27 cellular contexts compared by ENCODE assay signal in the genomic region with DNA sequence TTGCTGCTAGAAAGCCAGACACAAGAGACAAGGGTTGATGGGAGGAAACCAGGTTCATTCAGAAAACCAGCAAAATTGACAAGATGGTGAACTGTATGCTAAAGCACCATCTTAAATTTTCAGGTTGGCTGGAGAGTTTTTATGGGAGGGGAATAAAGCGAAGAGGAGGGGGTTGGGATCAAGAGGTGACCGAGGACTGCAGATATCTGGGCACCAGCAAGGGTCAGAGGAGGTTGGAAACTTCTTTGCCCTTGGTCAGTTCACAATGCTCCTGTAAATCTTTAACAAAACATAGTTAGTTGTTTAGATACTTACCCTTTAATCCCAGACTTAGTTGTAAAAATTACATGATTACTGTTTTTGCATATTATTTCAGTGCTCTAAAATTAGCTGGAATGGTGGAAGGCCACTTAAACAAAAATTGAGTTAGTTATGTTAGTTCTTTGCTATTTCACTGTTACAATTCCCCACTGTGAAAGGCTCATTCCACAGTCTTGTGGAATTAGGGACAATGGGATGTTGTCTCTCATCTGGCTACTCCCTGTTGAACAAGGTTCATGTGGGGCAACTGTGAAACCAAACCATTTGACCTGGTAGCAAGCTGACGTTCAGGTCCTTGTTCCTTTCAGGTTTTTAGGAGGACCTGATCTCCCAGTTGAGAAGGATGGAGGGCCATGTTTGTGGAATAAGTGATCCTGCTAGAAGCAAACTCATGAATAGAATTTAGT. TPM values are rescaled to one million over a fixed set of nuclear protein-coding genes. Genes with fewer than 3 reads are reported as not detected.
A peak's percentile ranks its signal among the peaks of the same experiment; 100 is the strongest.
DNase-seq lines count a peak whose midpoint lies in the region; ATAC-seq, FAIRE-seq and TF ChIP-seq lines count a peak whose summit lies in the region.
"Had no signal": no experiment of that assay in that cellular context is flagged by ENCODE, and none has a peak within 500 bp of the region (broad histone marks: within the 10 kb centered on the region; RNA-seq: fewer than 3 reads in every experiment).

No MANE protein-coding gene starts in this region.

- no peak overlapping the region for H3K4me2 ChIP-seq in H1 (ENCODE audit: insufficient read depth in 1 of 2, low read depth in 2 of 2, low read length in 2 of 2)
- H3K4me2 ChIP-seq in HepG2 (ENCODE audit: low read depth, low read length): peak overlapping the region; percentile 46
- H3K4me2 ChIP-seq: A549; BLaER1 treated with 17β-estradiol and CSF1 and Interleukin-3, amounts not matched to agents 10 nM and 100 nM had no signal

- 83% methylated on average over 3 of the region's 3 CpGs; no CpG with 5 or more reads in 1 of the 2 experiments for WGBS in H1 (ENCODE audit: extremely low coverage in 1 of 2, insufficient coverage in 1 of 2, insufficient read length in 1 of 2, insufficient replicate concordance in 2 of 2, low coverage in 1 of 2, low lambda C conversion rate in 2 of 2, missing lambda C conversion rate in 1 of 2), 2 experiments
- WGBS in HepG2 (ENCODE audit: low lambda C conversion rate): 0% methylated on average over 3 of the region's 3 CpGs

- TF ChIP-seq RAD21 in H1 (IDR thresholded peaks at IDR 0.05 in 1 of 2, conservative IDR thresholded peaks at IDR 0.05 in 1 of 2; ENCODE audit: low read depth in 2 of 2, low read length in 2 of 2) (no peak), HepG2 (CRISPR knock-in tag; IDR thresholded peaks at IDR 0.05) (no peak)

- H3K27ac Mint-ChIP-seq in naive thymus-derived CD8-positive, alpha-beta T cell: no peak overlapping the region
- H3K27ac Mint-ChIP-seq: CD14-positive monocyte; CD4-positive, alpha-beta T cell; CD8-positive, alpha-beta memory T cell; HFFc6 had no signal

- H3K23ac ChIP-seq in H1 (ENCODE audit: insufficient read length): no peak overlapping the region

- no peaks in the 10 kb centered on the region for H3K36me3 Mint-ChIP-seq in naive thymus-derived CD8-positive, alpha-beta T cell

- no peaks in the 10 kb centered on the region for H3K79me1 ChIP-seq in H1 (ENCODE audit: low read depth, low read length)

- no peak overlapping the region for H2BK20ac ChIP-seq in H1 (ENCODE audit: low read length)

- H3K14ac ChIP-seq in H1 (ENCODE audit: insufficient read length): no peak overlapping the region

- CTCF ChIA-PET in H1 (lab: Charles Lee; ENCODE audit: partially characterized antibody): interaction anchor here (0.6 to 1.3 kb wide), 3 partner anchors 9 to 24 kb away, joined by 3 read pairs; no protein-coding TSS in a partner anchor
- CTCF ChIA-PET in HepG2 (lab: Yijun Ruan, JAX; ENCODE audit: low intra/inter-chr PET ratio, low total read pairs): no interaction called here

- H3K4ac ChIP-seq in H1 (replicated peaks; ENCODE audit: insufficient read length, low read depth, low read length): no peak overlapping the region

- H3K23me2 ChIP-seq in H1 (ENCODE audit: low read depth, low read length): no peaks in the 10 kb centered on the region

- no TSS peak for BruUV-seq in HepG2 (replicated peaks; lab: Mats Ljungman, UMichigan)

- in situ Hi-C loops in HepG2 (cut with HindIII; ENCODE audit: extremely low pct_ligation_motif_present, low pct_unique_long_range_greater_than_20kb): no loop called here

- H3K56ac ChIP-seq in H1 (replicated peaks; ENCODE audit: insufficient read length, low read depth, low read length): no peak overlapping the region

- H3K4me3 ChIP-seq in H1 (ENCODE audit: extremely low read depth in 1 of 4, insufficient read depth in 2 of 4, low read depth in 3 of 4, low read length in 4 of 4) (no peak overlapping the region), HepG2 (replicated peaks in 1 of 3; ENCODE audit: insufficient read depth in 1 of 3, low read depth in 2 of 3, low read length in 3 of 3) (no peak overlapping the region)
- H3K4me3 ChIP-seq: A549; BLaER1 treated with 17β-estradiol and CSF1 and Interleukin-3, amounts not matched to agents 10 nM and 100 nM; GM12878; GM23248; HAP-1 had no signal

- no peaks in the 10 kb centered on the region for H3K4me1 Mint-ChIP-seq in naive thymus-derived CD8-positive, alpha-beta T cell
- H3K4me1 Mint-ChIP-seq: CD14-positive monocyte; CD8-positive, alpha-beta memory T cell had no signal

- no peak overlapping the region for H2BK120ac ChIP-seq in H1 (replicated peaks; ENCODE audit: low read depth, low read length)

- FAIRE-seq in H1 (lab: Jason Lieb, UNC): no peak
- peak; percentile 34 for FAIRE-seq in HepG2 (lab: Jason Lieb, UNC)
- FAIRE-seq: A549, D721Med, GM12878, GM19239, H54 had no signal

- H3K27me3 Mint-ChIP-seq in naive thymus-derived CD8-positive, alpha-beta T cell: peaks cover 8 to 15% (median 9%) of the 10 kb centered on the region in 5 donors

- H4K8ac ChIP-seq in H1 (ENCODE audit: extremely low read depth, insufficient read depth, low read length): no peak overlapping the region

- no peak overlapping the region for H4K91ac ChIP-seq in H1 (replicated peaks; ENCODE audit: insufficient read length, low read length)

- TF ChIP-seq EP300 in H1 (IDR thresholded peaks at IDR 0.05; ENCODE audit: borderline replicate concordance in 1 of 2, low read depth in 2 of 2, low read length in 2 of 2) (no peak), HepG2 (IDR thresholded peaks at IDR 0.05; ENCODE audit: low read depth in 2 of 2, low read length in 2 of 2) (no peak), HepG2 (CRISPR knock-in tag; IDR thresholded peaks at IDR 0.05; ENCODE audit: borderline replicate concordance) (no peak)

- peak overlapping the region; percentile 9; the same call in 1 of the 2 replicates for H2AFZ ChIP-seq in H1 (ENCODE audit: low read length)
- no peak overlapping the region for H2AFZ ChIP-seq in HepG2 (ENCODE audit: low read length)
- H2AFZ ChIP-seq: GM23248 had no signal

- no peak overlapping the region for H3K4me3 Mint-ChIP-seq in naive thymus-derived CD8-positive, alpha-beta T cell
- H3K4me3 Mint-ChIP-seq: CD14-positive monocyte; CD4-positive, alpha-beta T cell; CD8-positive, alpha-beta memory T cell; HFFc6 had no signal

- peaks cover 0 to 2% (median 0%) of the 10 kb centered on the region in 9 donors for H3K9me3 Mint-ChIP-seq in naive thymus-derived CD8-positive, alpha-beta T cell
- H3K9me3 Mint-ChIP-seq: CD14-positive monocyte; CD4-positive, alpha-beta T cell; CD8-positive, alpha-beta memory T cell; HFFc6 had no signal

- TF ChIP-seq POLR2A in H1 (IDR thresholded peaks at IDR 0.05; ENCODE audit: control extremely low read depth in 1 of 2, low read depth in 2 of 2, low read length in 2 of 2): no peak
- TF ChIP-seq POLR2A in HepG2 (IDR thresholded peaks at IDR 0.05; ENCODE audit: insufficient read depth in 1 of 2, low read depth in 2 of 2, low read length in 2 of 2): no peak

- H3K9me3 ChIP-seq in H1 (ENCODE audit: insufficient read depth in 2 of 2, low read depth in 1 of 2, low read length in 1 of 2): no peaks in the 10 kb centered on the region
- no peaks in the 10 kb centered on the region for H3K9me3 ChIP-seq in HepG2 (ENCODE audit: low read length)
- H3K9me3 ChIP-seq: A549, BE2C, HAP-1 had no signal

- no peaks in the 10 kb centered on the region for H4K20me1 ChIP-seq in H1 (replicated peaks in 1 of 2; ENCODE audit: control insufficient read depth in 1 of 2, insufficient read depth in 2 of 2, low read length in 2 of 2)
- no peaks in the 10 kb centered on the region for H4K20me1 ChIP-seq in HepG2 (ENCODE audit: insufficient read depth, low read length)
- H4K20me1 ChIP-seq: BLaER1 treated with 17β-estradiol and CSF1 and Interleukin-3, amounts not matched to agents 10 nM and 100 nM had no signal

- intact Hi-C loops in HepG2 (cut with micrococcal nuclease; ENCODE audit: unreplicated experiment): no loop called here

- no peak overlapping the region for H2AK5ac ChIP-seq in H1 (ENCODE audit: low read depth, low read length)

- no peak overlapping the region for H3K9ac ChIP-seq in H1 (replicated peaks in 1 of 4; ENCODE audit: extremely low read depth in 1 of 4, low read depth in 3 of 4, low read length in 3 of 4)
- no peak overlapping the region for H3K9ac ChIP-seq in HepG2 (ENCODE audit: insufficient read depth, low read depth, low read length)
- H3K9ac ChIP-seq: BLaER1 treated with 17β-estradiol and CSF1 and Interleukin-3, amounts not matched to agents 10 nM and 100 nM; GM23248 had no signal

- no peaks in the 10 kb centered on the region for H3K27me3 ChIP-seq in H1 (replicated peaks in 1 of 4; ENCODE audit: control insufficient read depth in 3 of 4, extremely low read depth in 1 of 4, insufficient read depth in 3 of 4, low read length in 3 of 4)
- H3K27me3 ChIP-seq in HepG2 (ENCODE audit: control insufficient read depth in 1 of 2, insufficient read depth in 2 of 2, low read length in 2 of 2): no peaks in the 10 kb centered on the region
- H3K27me3 ChIP-seq: BLaER1 treated with 17β-estradiol and CSF1 and Interleukin-3, amounts not matched to agents 10 nM and 100 nM had no signal

- no peak overlapping the region for H3K18ac ChIP-seq in H1 (ENCODE audit: extremely low read depth, low read length)

- TF ChIP-seq CTCF in H1 (IDR thresholded peaks at IDR 0.05; ENCODE audit: control extremely low read depth in 1 of 3, insufficient read depth in 1 of 3, low read depth in 1 of 3, low read length in 3 of 3) (no peak), HepG2 (CRISPR knock-in tag; IDR thresholded peaks at IDR 0.05) (no peak)

- no peak overlapping the region for H2BK15ac ChIP-seq in H1 (ENCODE audit: low read length)

- DNase-seq in HuH-7.5 (ENCODE audit: low spot score): peak; percentile 14
- no peak for DNase-seq in H1 (ENCODE audit: low read depth in 1 of 2, low spot score in 2 of 2)
- peak; percentile 32 for DNase-seq in HepG2 (ENCODE audit: low spot score)
- no peak for DNase-seq in naive thymus-derived CD8-positive, alpha-beta T cell
- DNase-seq in effector CD4-positive, alpha-beta T cell: no peak
- DNase-seq: 8988T; ACHN; AML-193; BE2C; CD4-positive, alpha-beta T cell; CD8-positive, alpha-beta memory T cell; DMS 273 treated with DMSO at 0.1 percent for 48 hours; DMS79; EL; GDM1; GM23248; HFFc6 had no signal

- no peak overlapping the region for H4K5ac ChIP-seq in H1 (ENCODE audit: insufficient read length, low read depth, low read length)

- H3K27ac ChIP-seq in H1 (ENCODE audit: low read depth, low read length) (no peak overlapping the region), HepG2 (ENCODE audit: extremely low read length, insufficient read depth, low read length) (peak overlapping the region; percentile 4)
- H3K27ac ChIP-seq: A549; BLaER1 treated with 17β-estradiol and CSF1 and Interleukin-3, amounts not matched to agents 10 nM and 100 nM; GM23248 had no signal

- H3K79me2 ChIP-seq in H1 (ENCODE audit: control insufficient read depth in 1 of 2, insufficient read depth in 2 of 2, low read length in 2 of 2): no peaks in the 10 kb centered on the region
- no peaks in the 10 kb centered on the region for H3K79me2 ChIP-seq in HepG2 (ENCODE audit: insufficient read depth, low read length)

- POLR2A ChIA-PET in H1 (lab: Charles Lee; ENCODE audit: partially characterized antibody) (no interaction called here), HepG2 (lab: Yijun Ruan, JAX) (no interaction called here)
- POLR2A ChIA-PET in naive thymus-derived CD8-positive, alpha-beta T cell (lab: Charles Lee): no interaction called here

- H3K36me3 ChIP-seq in H1 (ENCODE audit: control insufficient read depth in 2 of 4, insufficient read depth in 4 of 4, low read length in 3 of 4) (no peaks in the 10 kb centered on the region), HepG2 (replicated peaks in 1 of 2; ENCODE audit: control insufficient read depth in 1 of 2, insufficient read depth in 2 of 2, low read length in 2 of 2) (no peaks in the 10 kb centered on the region)
- H3K36me3 ChIP-seq: BE2C; BLaER1 treated with 17β-estradiol and CSF1 and Interleukin-3, amounts not matched to agents 10 nM and 100 nM; HAP-1 had no signal

- H3K4me1 ChIP-seq in H1 (replicated peaks in 1 of 4; ENCODE audit: control insufficient read depth in 3 of 4, insufficient read depth in 4 of 4, low read length in 3 of 4): no peaks in the 10 kb centered on the region
- H3K4me1 ChIP-seq in HepG2 (ENCODE audit: insufficient read depth, low read length): peaks cover 22% of the 10 kb centered on the region
- H3K4me1 ChIP-seq: A549; BE2C; BLaER1 treated with 17β-estradiol and CSF1 and Interleukin-3, amounts not matched to agents 10 nM and 100 nM; HAP-1 had no signal

- no peak overlapping the region for H2BK12ac ChIP-seq in H1 (ENCODE audit: low read depth, low read length)

- no peak overlapping the region for H2BK5ac ChIP-seq in H1 (ENCODE audit: low read depth, low read length)

- peak; percentile 94 for ATAC-seq in HepG2
- no peak for ATAC-seq in HG02798 (IDR thresholded peaks at IDR 0.05; ENCODE audit: poor library complexity, unreplicated experiment)
- no peak for ATAC-seq in naive thymus-derived CD8-positive, alpha-beta T cell
- ATAC-seq in HG03342 (IDR thresholded peaks at IDR 0.05; ENCODE audit: unreplicated experiment): no peak
- ATAC-seq: A549, GM12878 had no signal

RNA-seq across cellular contexts. Expression of a gene that starts 30.6 kb away (rescaled TPM):
- 114 and 117 TPM in 2 replicates for total RNA-seq in H1 (2021; fragmentation: NEBNext Ultra II Directional; extraction: Animal tissue kit (Norgen Biotek cat#: 25700))
- polyA plus RNA-seq in H1 (2011; rRNA removed) (16.6 and 29.3 TPM in 2 replicates), HepG2 (2011; rRNA removed) (7.2 and 8.9 TPM in 2 replicates)
- polyA plus RNA-seq in H1 (2011; cell fraction: cytosol; rRNA removed): 26.1 TPM
- polyA plus RNA-seq in H1 (2011; cell fraction: nucleus; rRNA removed): 38.3 TPM
- 19.9 to 42.3 TPM (median 30.4 TPM) in 4 replicates for polyA plus RNA-seq in H1 (2012, experiment 1 of 2)
- polyA plus RNA-seq in H1 (2012, experiment 2 of 2): 1.9 TPM
- 52.7 TPM for polyA plus RNA-seq in H1 (2013, experiment 1 of 2)
- 48.3 TPM for polyA plus RNA-seq in H1 (2013, experiment 2 of 2)
- 132 and 174 TPM in 2 replicates for polyA minus RNA-seq in H1 (2011; rRNA and poly(A)+ RNA removed)
- 81.9 TPM for polyA minus RNA-seq in H1 (2011; cell fraction: cytosol; rRNA and poly(A)+ RNA removed)
- 247 TPM for polyA minus RNA-seq in H1 (2011; cell fraction: nucleus; rRNA and poly(A)+ RNA removed)
- 17.3 and 46.6 TPM in 2 replicates for total RNA-seq in HepG2 (2016; rRNA removed; fragmentation: Illumina TruSeq; extraction: Trizol)
- 4.8 and 5.0 TPM in 2 replicates for total RNA-seq in HepG2 (2016; cell fraction: cytosol; rRNA removed; fragmentation: Illumina TruSeq; extraction: Trizol; ENCODE audit: low read depth)
- total RNA-seq in HepG2 (2016; cell fraction: insoluble cytoplasmic fraction; rRNA removed; fragmentation: Illumina TruSeq; extraction: Trizol): 15.6 and 43.0 TPM in 2 replicates
- 22.5 and 28.8 TPM in 2 replicates for total RNA-seq in HepG2 (2016; cell fraction: membrane; rRNA removed; fragmentation: Illumina TruSeq; extraction: Trizol)
- total RNA-seq in HepG2 (2016; cell fraction: nucleus; rRNA removed; fragmentation: Illumina TruSeq; extraction: Trizol): 34.3 and 37.9 TPM in 2 replicates
- 3.4 and 6.2 TPM in 2 replicates for polyA plus RNA-seq in HepG2 (2011; cell fraction: cytosol; rRNA removed)
- 9.4 and 9.5 TPM in 2 replicates for polyA plus RNA-seq in HepG2 (2011; cell fraction: nucleus; rRNA removed)
- 10.3 and 11.4 TPM in 2 replicates for polyA plus RNA-seq in HepG2 (2012)
- polyA plus RNA-seq in HepG2 (2016; cell fraction: cytosol; fragmentation: Illumina TruSeq; extraction: Trizol; ENCODE audit: low read depth): 0.72 and 0.80 TPM in 2 replicates
- 23.3 and 24.6 TPM in 2 replicates for polyA plus RNA-seq in HepG2 (2016; cell fraction: insoluble cytoplasmic fraction; fragmentation: Illumina TruSeq; extraction: Trizol; ENCODE audit: low read depth)
- polyA plus RNA-seq in HepG2 (2016; cell fraction: membrane; fragmentation: Illumina TruSeq; extraction: Trizol; ENCODE audit: low read depth): 3.3 and 4.0 TPM in 2 replicates
- 22.8 and 23.9 TPM in 2 replicates for polyA plus RNA-seq in HepG2 (2016; cell fraction: nucleus; fragmentation: Illumina TruSeq; extraction: Trizol; ENCODE audit: insufficient read depth, low read depth)
- polyA minus RNA-seq in HepG2 (2011; rRNA and poly(A)+ RNA removed; ENCODE audit: low replicate concordance): 33.0 and 71.4 TPM in 2 replicates
- polyA minus RNA-seq in HepG2 (2011; cell fraction: cytosol; rRNA and poly(A)+ RNA removed): 26.7 and 34.0 TPM in 2 replicates
- 50.7 and 52.3 TPM in 2 replicates for polyA minus RNA-seq in HepG2 (2011; cell fraction: nucleus; rRNA and poly(A)+ RNA removed)
- total RNA-seq in naive thymus-derived CD8-positive, alpha-beta T cell: 10 to 100 TPM; 10.9 to 11.4 TPM
- under 1 TPM; 0.55 to 0.93 (median 0.64) TPM for polyA plus RNA-seq in naive thymus-derived CD8-positive, alpha-beta T cell

RNA-seq across cellular contexts. Expression of a gene that starts 32.3 kb away (rescaled TPM):
- 1.3 and 1.7 TPM in 2 replicates for total RNA-seq in H1 (2021; fragmentation: NEBNext Ultra II Directional; extraction: Animal tissue kit (Norgen Biotek cat#: 25700))
- polyA plus RNA-seq in H1 (2011; rRNA removed) (0.50 and 0.65 TPM in 2 replicates), HepG2 (2011; rRNA removed) (0.24 and 0.25 TPM in 2 replicates)
- 0.54 TPM for polyA plus RNA-seq in H1 (2011; cell fraction: cytosol; rRNA removed)
- polyA plus RNA-seq in H1 (2011; cell fraction: nucleus; rRNA removed): 0.60 TPM
- polyA plus RNA-seq in H1 (2012, experiment 1 of 2): 0.55 to 0.99 TPM (median 0.66 TPM) in 4 replicates
- 0.34 TPM for polyA plus RNA-seq in H1 (2012, experiment 2 of 2)
- 1.0 TPM for polyA plus RNA-seq in H1 (2013, experiment 1 of 2)
- 1.2 TPM for polyA plus RNA-seq in H1 (2013, experiment 2 of 2)
- polyA minus RNA-seq in H1 (2011; rRNA and poly(A)+ RNA removed): 0.85 and 0.88 TPM in 2 replicates
- 0.95 TPM for polyA minus RNA-seq in H1 (2011; cell fraction: cytosol; rRNA and poly(A)+ RNA removed)
- 1.6 TPM for polyA minus RNA-seq in H1 (2011; cell fraction: nucleus; rRNA and poly(A)+ RNA removed)
- 0.86 and 0.95 TPM in 2 replicates for total RNA-seq in HepG2 (2016; rRNA removed; fragmentation: Illumina TruSeq; extraction: Trizol)
- total RNA-seq in HepG2 (2016; cell fraction: cytosol; rRNA removed; fragmentation: Illumina TruSeq; extraction: Trizol; ENCODE audit: low read depth): 0.10 and 0.18 TPM in 2 replicates
- total RNA-seq in HepG2 (2016; cell fraction: insoluble cytoplasmic fraction; rRNA removed; fragmentation: Illumina TruSeq; extraction: Trizol): 0.84 and 0.86 TPM in 2 replicates
- total RNA-seq in HepG2 (2016; cell fraction: membrane; rRNA removed; fragmentation: Illumina TruSeq; extraction: Trizol): 0.76 and 0.87 TPM in 2 replicates
- 0.69 and 0.75 TPM in 2 replicates for total RNA-seq in HepG2 (2016; cell fraction: nucleus; rRNA removed; fragmentation: Illumina TruSeq; extraction: Trizol)
- 0.08 and 0.27 TPM in 2 replicates for polyA plus RNA-seq in HepG2 (2011; cell fraction: cytosol; rRNA removed)
- polyA plus RNA-seq in HepG2 (2011; cell fraction: nucleus; rRNA removed): 0.09 TPM in 1 of 2 replicates, not detected in the other
- 0.13 and 0.53 TPM in 2 replicates for polyA plus RNA-seq in HepG2 (2012)
- 0.10 and 0.15 TPM in 2 replicates for polyA plus RNA-seq in HepG2 (2016; cell fraction: cytosol; fragmentation: Illumina TruSeq; extraction: Trizol; ENCODE audit: low read depth)
- 1.2 TPM in 2 replicates for polyA plus RNA-seq in HepG2 (2016; cell fraction: insoluble cytoplasmic fraction; fragmentation: Illumina TruSeq; extraction: Trizol; ENCODE audit: low read depth)
- 0.58 and 0.64 TPM in 2 replicates for polyA plus RNA-seq in HepG2 (2016; cell fraction: membrane; fragmentation: Illumina TruSeq; extraction: Trizol; ENCODE audit: low read depth)
- 1.1 TPM in 2 replicates for polyA plus RNA-seq in HepG2 (2016; cell fraction: nucleus; fragmentation: Illumina TruSeq; extraction: Trizol; ENCODE audit: insufficient read depth, low read depth)
- polyA minus RNA-seq in HepG2 (2011; rRNA and poly(A)+ RNA removed; ENCODE audit: low replicate concordance): 0.14 and 9.8 TPM in 2 replicates
- polyA minus RNA-seq in HepG2 (2011; cell fraction: cytosol; rRNA and poly(A)+ RNA removed): 0.18 and 0.40 TPM in 2 replicates
- 0.26 and 0.37 TPM in 2 replicates for polyA minus RNA-seq in HepG2 (2011; cell fraction: nucleus; rRNA and poly(A)+ RNA removed)
- not detected for total RNA-seq in naive thymus-derived CD8-positive, alpha-beta T cell
- not detected for polyA plus RNA-seq in naive thymus-derived CD8-positive, alpha-beta T cell
- total RNA-seq: GM23248, HFFc6 had no signal
- polyA plus RNA-seq: CD8-positive, alpha-beta memory T cell; GM23248 had no signal

Comparison
In these comparisons a context has a peak if more than half of its experiments do, and no peak if none do; other contexts are left out.
1. DNase-seq: peak in HuH-7.5 (single experiment) and HepG2 (single experiment); none in H1 (0 of 2), naive thymus-derived CD8-positive, alpha-beta T cell (0 of 10) and effector CD4-positive, alpha-beta T cell (single experiment).